In the genomic region with DNA sequence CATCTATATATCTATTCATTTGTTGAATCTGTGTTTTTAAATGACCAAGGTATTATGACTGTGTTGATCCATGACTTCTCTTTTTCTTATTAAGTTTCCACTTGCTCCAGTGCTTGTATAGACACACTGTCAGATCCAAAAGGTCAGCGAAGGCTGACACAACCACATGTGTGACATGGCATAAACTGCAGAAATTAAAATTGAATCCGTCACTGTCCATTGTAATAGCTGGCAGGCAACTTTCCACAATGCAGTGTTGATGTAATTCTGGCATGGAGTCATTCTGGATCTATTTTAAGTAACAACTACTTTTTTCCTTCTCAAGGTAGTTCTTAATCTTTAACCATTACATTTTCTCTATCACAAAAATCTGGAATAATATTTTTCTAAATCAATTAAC, we compare ENCODE assay signal across 32 cellular contexts.
DNase-seq lines count a peak whose midpoint lies in the region; ATAC-seq and TF ChIP-seq lines count a peak whose summit lies in the region.
"Had no signal": no experiment of that assay in that cellular context is flagged by ENCODE, and none has a peak within 500 bp of the region (broad histone marks: within the 10 kb centered on the region; RNA-seq: fewer than 3 reads in every experiment).

No MANE protein-coding gene starts in this region.

- H3K9ac ChIP-seq in fibroblast of lung (ENCODE audit: insufficient read depth, low read length): no peak overlapping the region
- H3K9ac ChIP-seq: BLaER1 had no signal

- no peak overlapping the region for H3K4me2 ChIP-seq in fibroblast of lung (ENCODE audit: extremely low read depth, insufficient read depth, low read length)
- H3K4me2 ChIP-seq: BLaER1, PC-9 had no signal

- no peaks in the 10 kb centered on the region for H3K27me3 Mint-ChIP-seq in nephron progenitor cell (ENCODE audit: low read depth, poor library complexity)
- H3K27me3 Mint-ChIP-seq: activated CD4-positive, alpha-beta T cell treated with anti-CD3 and anti-CD28 coated beads, Interleukin-2, amount 10 ng/mL, durations not matched to agents 7 days and 5 days; activated naive CD8-positive, alpha-beta T cell treated with anti-CD3 and anti-CD28 coated beads, Interleukin-2, amount 10 ng/mL, durations not matched to agents 7 days and 5 days; progenitor cell of endocrine pancreas had no signal

- H3K79me2 ChIP-seq in fibroblast of lung (ENCODE audit: control insufficient read depth, insufficient read depth, low read length): no peaks in the 10 kb centered on the region

- no peaks in the 10 kb centered on the region for H3K4me1 ChIP-seq in fibroblast of lung (ENCODE audit: control insufficient read depth, extremely low read depth, insufficient read depth, low read length)
- H3K4me1 ChIP-seq: ascending aorta, BLaER1, transverse colon had no signal

- peaks cover 16% of the 10 kb centered on the region for H3K9me3 Mint-ChIP-seq in nephron progenitor cell

- H3K9me3 ChIP-seq in fibroblast of lung (ENCODE audit: control insufficient read depth, insufficient read depth, low read depth, low read length): no peaks in the 10 kb centered on the region
- H3K9me3 ChIP-seq: BLaER1, transverse colon had no signal

- H3K4me1 Mint-ChIP-seq in nephron progenitor cell: no peaks in the 10 kb centered on the region
- H3K4me1 Mint-ChIP-seq: activated CD4-positive, alpha-beta T cell treated with anti-CD3 and anti-CD28 coated beads, Interleukin-2, amount 10 ng/mL, durations not matched to agents 7 days and 5 days; endodermal cell; WTC11 had no signal

- H3K27ac Mint-ChIP-seq in nephron progenitor cell: no peak overlapping the region
- H3K27ac Mint-ChIP-seq: activated CD4-positive, alpha-beta T cell treated with anti-CD3 and anti-CD28 coated beads, Interleukin-2, amount 10 ng/mL, durations not matched to agents 7 days and 5 days; activated naive CD8-positive, alpha-beta T cell treated with anti-CD3 and anti-CD28 coated beads, Interleukin-2, amount 10 ng/mL, durations not matched to agents 7 days and 5 days; endodermal cell; progenitor cell of endocrine pancreas; WTC11 had no signal

- no peaks in the 10 kb centered on the region for H4K20me1 ChIP-seq in fibroblast of lung (ENCODE audit: control insufficient read depth, extremely low read depth, insufficient read depth, low read length)
- H4K20me1 ChIP-seq: BLaER1 had no signal

- H3K36me3 Mint-ChIP-seq in nephron progenitor cell (ENCODE audit: low read depth): peaks cover 39% of the 10 kb centered on the region

- peak; percentile 84 for ATAC-seq in left ventricle myocardium superior
- ATAC-seq: esophagus mucosa, WTC11 had no signal

- H3K4me3 Mint-ChIP-seq in nephron progenitor cell: no peak overlapping the region
- H3K4me3 Mint-ChIP-seq: activated CD4-positive, alpha-beta T cell treated with anti-CD3 and anti-CD28 coated beads, Interleukin-2, amount 10 ng/mL, durations not matched to agents 7 days and 5 days; activated naive CD8-positive, alpha-beta T cell treated with anti-CD3 and anti-CD28 coated beads, Interleukin-2, amount 10 ng/mL, durations not matched to agents 7 days and 5 days; endodermal cell; WTC11 had no signal

- no peak overlapping the region for H3K4me3 ChIP-seq in AG10803 (ENCODE audit: low read length)
- H3K4me3 ChIP-seq in fibroblast of lung (replicated peaks in 1 of 4; ENCODE audit: control extremely low read depth in 1 of 4, insufficient read depth in 1 of 4, low read depth in 3 of 4, low read length in 4 of 4): no peak overlapping the region
- H3K4me3 ChIP-seq: ascending aorta, BLaER1, PC-9, transverse colon had no signal

- H3K36me3 ChIP-seq in fibroblast of lung (ENCODE audit: control insufficient read depth, insufficient read depth, low read length): no peaks in the 10 kb centered on the region
- H3K36me3 ChIP-seq: ascending aorta, BLaER1, transverse colon had no signal

- H2AFZ ChIP-seq in fibroblast of lung (ENCODE audit: low read length): no peak overlapping the region
- H2AFZ ChIP-seq: PC-9 had no signal

- TF ChIP-seq CTCF in AG10803 (conservative IDR thresholded peaks at IDR 0.05; ENCODE audit: low read length) (no peak), fibroblast of lung (conservative IDR thresholded peaks at IDR 0.05 in 1 of 2, IDR thresholded peaks at IDR 0.05 in 1 of 2; ENCODE audit: low read depth in 1 of 2, low read length in 2 of 2) (no peak), nephron progenitor cell (IDR thresholded peaks at IDR 0.05) (no peak)

- no peaks in the 10 kb centered on the region for H3K27me3 ChIP-seq in fibroblast of lung (ENCODE audit: control insufficient read depth, insufficient read depth, low read length)
- H3K27me3 ChIP-seq: ascending aorta, BLaER1, transverse colon had no signal

- no peak overlapping the region for H3K27ac ChIP-seq in fibroblast of lung (ENCODE audit: insufficient read depth, low read length)
- H3K27ac ChIP-seq: ascending aorta, BLaER1, PC-9, transverse colon had no signal

- intact Hi-C loops in left ventricle myocardium superior (cut with micrococcal nuclease) (no loop called here), posterior cingulate gyrus (cut with DNase I) (no loop called here)

- DNase-seq in AG10803 (ENCODE audit: low read depth) (peak; percentile 82), M059J (ENCODE audit: low read depth) (peak; percentile 70), fibroblast of lung (ENCODE audit: low read depth in 2 of 2) (peak; percentile 37 to 67), left ventricle myocardium superior (no peak), midbrain (lab: John Stamatoyannopoulos, UW) (no peak), posterior cingulate gyrus (no peak), SIG-M5 (lab: John Stamatoyannopoulos, UW) (no peak), nephron progenitor cell (no peak)
- DNase-seq: activated CD4-positive, alpha-beta T cell treated with anti-CD3 and anti-CD28 coated beads, Interleukin-2, amount 10 ng/mL, durations not matched to agents 7 days and 5 days; activated gamma-delta T cell; activated naive CD8-positive, alpha-beta T cell treated with anti-CD3 and anti-CD28 coated beads, Interleukin-2, amount 10 ng/mL, durations not matched to agents 7 days and 5 days; activated T-cell treated with anti-CD3 and anti-CD28 coated beads, Interleukin-2, amount 50 U/mL, for 1 hour; central memory CD4-positive, alpha-beta T cell; cortex of kidney; endodermal cell; HCEC 1CT; mesendoderm; MV-4-11; NCI-H1436; NCI-H2081; NCI-H2227 treated with DMSO at 0.1 percent for 48 hours; NCI-H69; PC-9; SHP77 treated with DMSO at 0.1 percent for 48 hours; stimulated activated CD4-positive, alpha-beta T cell treated with anti-CD3 and anti-CD28 coated beads, Interleukin-15, amount 100 ng/mL, for 24 hours; stimulated activated CD4-positive, alpha-beta T cell treated with anti-CD3 and anti-CD28 coated beads, Interleukin-4, amount 100 ng/mL, for 4 hours; transverse colon had no signal

Comparison
In these comparisons a context has a peak if more than half of its experiments do, and no peak if none do; other contexts are left out.
1. DNase-seq: peak in AG10803 (single experiment), M059J (single experiment) and fibroblast of lung (2 of 2); none in left ventricle myocardium superior (single experiment), midbrain (single experiment), posterior cingulate gyrus (0 of 10), SIG-M5 (single experiment) and nephron progenitor cell (single experiment).